17 cellular contexts compared by ENCODE assay signal in the genomic region with DNA sequence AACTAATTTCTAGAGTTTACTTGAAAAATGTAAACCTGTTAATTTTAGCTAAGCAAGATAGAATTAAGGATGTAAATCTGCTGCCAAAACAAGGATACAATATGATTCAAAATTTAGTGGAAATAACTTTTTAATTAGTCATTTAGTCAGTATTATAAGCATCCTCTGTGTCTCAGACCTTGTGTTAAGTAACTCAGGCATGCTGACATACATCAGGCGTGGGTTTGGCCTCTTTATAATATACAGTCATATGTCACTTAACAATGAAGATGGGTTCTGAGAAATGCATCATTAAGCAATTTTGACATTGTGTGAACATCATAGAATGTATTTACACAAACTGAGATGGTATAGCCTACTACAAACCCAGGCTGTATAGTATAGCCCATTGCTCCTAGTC.
DNase-seq lines count a peak whose midpoint lies in the region; ATAC-seq and TF ChIP-seq lines count a peak whose summit lies in the region.
"Had no signal": no experiment of that assay in that cellular context is flagged by ENCODE, and none has a peak within 500 bp of the region (broad histone marks: within the 10 kb centered on the region; RNA-seq: fewer than 3 reads in every experiment).

No MANE protein-coding gene starts in this region.

- DNase-seq in activated CD8-positive, alpha-beta T cell treated with anti-CD3 and anti-CD28 coated beads for 36 hours: peak; percentile 23
- DNase-seq in activated CD8-positive, alpha-beta T cell treated with anti-CD3 and anti-CD28 coated beads, Interleukin-2, amount 10 ng/mL, durations not matched to agents 7 days and 5 days: no peak
- DNase-seq in IMR-90 (peak; percentile 68), epithelial cell of esophagus (ENCODE audit: low read depth) (peak; percentile 89), smooth muscle cell (lab: John Stamatoyannopoulos, UW; ENCODE audit: unreplicated experiment) (no peak), superior temporal gyrus (ENCODE audit: extremely low spot score) (no peak)
- DNase-seq: ACHN; activated CD8-positive, alpha-beta memory T cell treated with anti-CD3 and anti-CD28 coated beads, Interleukin-2, amount 50 U/mL, for 4 hours; amniotic stem cell; left ventricle myocardium superior; MM.1S; NCI-H2107; right cardiac atrium; stimulated activated naive CD4-positive, alpha-beta T cell treated with Interleukin-2 at 50 U/mL for 16 hours had no signal

- H3K18ac ChIP-seq in IMR-90 (ENCODE audit: low read depth, low read length): no peak overlapping the region

- no peak for TF ChIP-seq RAD21 in IMR-90 (IDR thresholded peaks at IDR 0.05; ENCODE audit: low read length)

- peak; percentile 55 for ATAC-seq in activated CD8-positive, alpha-beta T cell treated with anti-CD3 and anti-CD28 coated beads for 36 hours
- no peak for ATAC-seq in activated CD8-positive, alpha-beta T cell treated with anti-CD3 and anti-CD28 coated beads, Interleukin-2, amount 10 ng/mL, durations not matched to agents 7 days and 5 days
- ATAC-seq in IMR-90 (ENCODE audit: low read depth) (peak; percentile 55), HG03378 (IDR thresholded peaks at IDR 0.05; ENCODE audit: unreplicated experiment) (no peak), GM18861 (IDR thresholded peaks at IDR 0.05; ENCODE audit: unreplicated experiment) (no peak)
- ATAC-seq: left ventricle myocardium superior, right cardiac atrium had no signal

- H2AK9ac ChIP-seq in IMR-90 (replicated peaks; ENCODE audit: low read depth, low read length, poor library complexity): no peak overlapping the region

- CTCF ChIA-PET in activated CD8-positive, alpha-beta T cell treated with anti-CD3 and anti-CD28 coated beads for 36 hours (lab: Charles Lee): interaction anchor here (1.3 kb wide), 1 partner anchor 40 kb away, joined by 3 read pairs; no protein-coding TSS in a partner anchor
- CTCF ChIA-PET in activated CD8-positive, alpha-beta T cell treated with anti-CD3 and anti-CD28 coated beads, Interleukin-2, amount 10 ng/mL, durations not matched to agents 7 days and 5 days (lab: Charles Lee): interaction anchor here (2.5 kb wide), 1 partner anchor 155 kb away, joined by 13 read pairs; no protein-coding TSS in a partner anchor
- CTCF ChIA-PET in IMR-90 (lab: Yijun Ruan, JAX): interaction anchor here (0.6 to 0.7 kb wide), 3 partner anchors 138 to 418 kb away, joined by 3 to 4 read pairs (median 4); no protein-coding TSS in a partner anchor

- peaks cover 0 to 4% of the 10 kb centered on the region in 2 experiments; a peak in 1 of 4 replicates for H3K79me1 ChIP-seq in IMR-90 (ENCODE audit: low read depth in 1 of 2, low read length in 2 of 2)

- no peak overlapping the region for H3K23ac ChIP-seq in IMR-90 (ENCODE audit: low read depth, low read length)

- H4K20me1 ChIP-seq in IMR-90 (ENCODE audit: insufficient read depth, low read length): no peaks in the 10 kb centered on the region
- H4K20me1 ChIP-seq in smooth muscle cell (ENCODE audit: low read depth): no peaks in the 10 kb centered on the region

- H3K4me2 ChIP-seq in IMR-90 (ENCODE audit: low read depth, low read length) (no peak overlapping the region), smooth muscle cell (peak overlapping the region; percentile 18)

- H3K9ac ChIP-seq in IMR-90 (ENCODE audit: low read depth, low read length): no peak overlapping the region
- no peak overlapping the region for H3K9ac ChIP-seq in smooth muscle cell (ENCODE audit: low read depth)

- H3K27ac Mint-ChIP-seq in activated CD8-positive, alpha-beta T cell treated with anti-CD3 and anti-CD28 coated beads for 36 hours: no peak overlapping the region
- H3K27ac Mint-ChIP-seq in activated CD8-positive, alpha-beta T cell treated with anti-CD3 and anti-CD28 coated beads, Interleukin-2, amount 10 ng/mL, durations not matched to agents 7 days and 5 days: no peak overlapping the region

- no peak overlapping the region for H2BK120ac ChIP-seq in IMR-90 (ENCODE audit: low read depth, low read length)

- no peaks in the 10 kb centered on the region for H3K79me2 ChIP-seq in smooth muscle cell (ENCODE audit: low read depth)

- H2AK5ac ChIP-seq in IMR-90 (ENCODE audit: low read depth, low read length): no peak overlapping the region

- no peaks in the 10 kb centered on the region for H3K27me3 Mint-ChIP-seq in activated CD8-positive, alpha-beta T cell treated with anti-CD3 and anti-CD28 coated beads for 36 hours
- H3K27me3 Mint-ChIP-seq in activated CD8-positive, alpha-beta T cell treated with anti-CD3 and anti-CD28 coated beads, Interleukin-2, amount 10 ng/mL, durations not matched to agents 7 days and 5 days (ENCODE audit: low read depth): no peaks in the 10 kb centered on the region

- dilution Hi-C loops in IMR-90 (cut with HindIII; ENCODE audit: low sequenced_read_pairs, unreplicated experiment): no loop called here

- no peak overlapping the region for H4K91ac ChIP-seq in IMR-90 (ENCODE audit: insufficient read depth, low read depth, low read length)

- no peaks in the 10 kb centered on the region for H3K9me3 Mint-ChIP-seq in activated CD8-positive, alpha-beta T cell treated with anti-CD3 and anti-CD28 coated beads for 36 hours
- no peaks in the 10 kb centered on the region for H3K9me3 Mint-ChIP-seq in activated CD8-positive, alpha-beta T cell treated with anti-CD3 and anti-CD28 coated beads, Interleukin-2, amount 10 ng/mL, durations not matched to agents 7 days and 5 days (ENCODE audit: insufficient read depth)

- H3K4me3 ChIP-seq in IMR-90 (ENCODE audit: insufficient read depth, low read depth, low read length): no peak overlapping the region
- no peak overlapping the region for H3K4me3 ChIP-seq in epithelial cell of esophagus (ENCODE audit: low read length)
- no peak overlapping the region for H3K4me3 ChIP-seq in smooth muscle cell
- H3K4me3 ChIP-seq: coronary artery had no signal

- peaks cover 10% of the 10 kb centered on the region for H3K9me1 ChIP-seq in IMR-90 (ENCODE audit: insufficient read depth, low read length)

- no peak overlapping the region for H2AFZ ChIP-seq in IMR-90 (replicated peaks; ENCODE audit: low read length, poor library complexity)
- H2AFZ ChIP-seq in smooth muscle cell (ENCODE audit: low read depth): no peak overlapping the region

- no peak overlapping the region for H3K4ac ChIP-seq in IMR-90 (ENCODE audit: low read depth, low read length)

- no TSS peak for BruUV-seq in IMR-90 (replicated peaks; lab: Mats Ljungman, UMichigan)

- H4K5ac ChIP-seq in IMR-90 (ENCODE audit: low read depth, low read length): no peak overlapping the region

- no peak overlapping the region for H3K56ac ChIP-seq in IMR-90 (ENCODE audit: extremely low read depth, insufficient read depth, low read length)

- peaks cover 22% of the 10 kb centered on the region for H3K4me1 ChIP-seq in IMR-90 (ENCODE audit: control insufficient read depth, insufficient read depth, low read length)
- H3K4me1 ChIP-seq in smooth muscle cell (ENCODE audit: low read depth): peaks cover 26% of the 10 kb centered on the region

- H3K36me3 Mint-ChIP-seq in activated CD8-positive, alpha-beta T cell treated with anti-CD3 and anti-CD28 coated beads for 36 hours (ENCODE audit: low read depth): no peaks in the 10 kb centered on the region
- peaks cover 1% of the 10 kb centered on the region for H3K36me3 Mint-ChIP-seq in activated CD8-positive, alpha-beta T cell treated with anti-CD3 and anti-CD28 coated beads, Interleukin-2, amount 10 ng/mL, durations not matched to agents 7 days and 5 days (ENCODE audit: low read depth)

- intact Hi-C loops in activated CD8-positive, alpha-beta T cell treated with anti-CD3 and anti-CD28 coated beads for 36 hours (cut with micrococcal nuclease): no loop called here
- intact Hi-C loops in IMR-90 (cut with micrococcal nuclease): loop anchor here (5.0 kb wide), 1 partner anchor 464 kb away; no protein-coding TSS in a partner anchor

- TF ChIP-seq POLR2A in IMR-90 (IDR thresholded peaks at IDR 0.05; ENCODE audit: low read depth, low read length): no peak

- H3F3A ChIP-seq in smooth muscle cell (ENCODE audit: low read depth): no peaks in the 10 kb centered on the region

- in situ Hi-C loops in IMR-90 (cut with MboI; ENCODE audit: low sequenced_read_pairs): no loop called here

- no peak overlapping the region for H2BK15ac ChIP-seq in IMR-90 (ENCODE audit: low read depth, low read length)

- peaks cover 48% of the 10 kb centered on the region for H3K4me1 Mint-ChIP-seq in activated CD8-positive, alpha-beta T cell treated with anti-CD3 and anti-CD28 coated beads for 36 hours (ENCODE audit: low read depth)
- peaks cover 34% of the 10 kb centered on the region for H3K4me1 Mint-ChIP-seq in activated CD8-positive, alpha-beta T cell treated with anti-CD3 and anti-CD28 coated beads, Interleukin-2, amount 10 ng/mL, durations not matched to agents 7 days and 5 days (ENCODE audit: low read depth)

- H2BK5ac ChIP-seq in IMR-90 (ENCODE audit: low read depth, low read length, poor library complexity, severe bottlenecking): peak overlapping the region; percentile 58

- no peak overlapping the region for H3K14ac ChIP-seq in IMR-90 (replicated peaks; ENCODE audit: low read depth, low read length)

- no peak overlapping the region for H3K4me3 Mint-ChIP-seq in activated CD8-positive, alpha-beta T cell treated with anti-CD3 and anti-CD28 coated beads for 36 hours
- H3K4me3 Mint-ChIP-seq in activated CD8-positive, alpha-beta T cell treated with anti-CD3 and anti-CD28 coated beads, Interleukin-2, amount 10 ng/mL, durations not matched to agents 7 days and 5 days: no peak overlapping the region

- POLR2A ChIA-PET in activated CD8-positive, alpha-beta T cell treated with anti-CD3 and anti-CD28 coated beads for 36 hours (lab: Charles Lee): no interaction called here
- POLR2A ChIA-PET in activated CD8-positive, alpha-beta T cell treated with anti-CD3 and anti-CD28 coated beads, Interleukin-2, amount 10 ng/mL, durations not matched to agents 7 days and 5 days (lab: Charles Lee): no interaction called here
- POLR2A ChIA-PET in IMR-90 (lab: Charles Lee; ENCODE audit: unreplicated experiment): interaction anchor here (1.0 kb wide), 1 partner anchor 384 kb away, joined by 19 read pairs; no protein-coding TSS in a partner anchor

- TF ChIP-seq CTCF in activated CD8-positive, alpha-beta T cell treated with anti-CD3 and anti-CD28 coated beads for 36 hours (IDR thresholded peaks at IDR 0.05): no peak
- TF ChIP-seq CTCF in IMR-90 (conservative IDR thresholded peaks at IDR 0.05; ENCODE audit: low read depth, low read length): no peak
- no peak for TF ChIP-seq CTCF in epithelial cell of esophagus (IDR thresholded peaks at IDR 0.05; ENCODE audit: insufficient read depth, low read depth, low read length, missing control alignments)
- TF ChIP-seq CTCF in smooth muscle cell (IDR thresholded peaks at IDR 0.05; ENCODE audit: borderline replicate concordance, insufficient read depth, poor library complexity, severe bottlenecking): no peak

- no peaks in the 10 kb centered on the region for H3K27me3 ChIP-seq in IMR-90 (ENCODE audit: control insufficient read depth, insufficient read depth, low read length)
- H3K27me3 ChIP-seq in smooth muscle cell (ENCODE audit: low read depth): no peaks in the 10 kb centered on the region

- no CpG with 5 or more reads among the region's 1 CpG for WGBS in IMR-90 (ENCODE audit: extremely low coverage in 2 of 2, insufficient read length in 1 of 2), 2 experiments
- WGBS in smooth muscle cell (ENCODE audit: low lambda C conversion rate): 37% methylated on average over 1 of the region's 1 CpG

- H3K36me3 ChIP-seq in IMR-90 (ENCODE audit: control insufficient read depth, insufficient read depth, low read length): no peaks in the 10 kb centered on the region
- no peaks in the 10 kb centered on the region for H3K36me3 ChIP-seq in smooth muscle cell (ENCODE audit: low read depth)

- peak overlapping the region; percentile 5; the same call in 1 of the 2 replicates for H2BK20ac ChIP-seq in IMR-90 (ENCODE audit: low read depth, low read length)

- H3K27ac ChIP-seq in IMR-90 (ENCODE audit: insufficient read depth, low read length): no peak overlapping the region
- H3K27ac ChIP-seq in smooth muscle cell (ENCODE audit: low read depth): peak overlapping the region; percentile 58
- H3K27ac ChIP-seq: coronary artery had no signal

- H3K9me3 ChIP-seq in IMR-90 (ENCODE audit: control insufficient read depth, insufficient read depth, low read length) (no peaks in the 10 kb centered on the region), smooth muscle cell (replicated peaks; ENCODE audit: low read depth) (no peaks in the 10 kb centered on the region)

- no peak overlapping the region for H4K8ac ChIP-seq in IMR-90 (ENCODE audit: low read depth in 2 of 2, low read length in 2 of 2)

Comparison
In these comparisons a context has a peak if more than half of its experiments do, and no peak if none do; other contexts are left out.
1. ATAC-seq: peak in activated CD8-positive, alpha-beta T cell treated with anti-CD3 and anti-CD28 coated beads for 36 hours (single experiment) and IMR-90 (single experiment); none in activated CD8-positive, alpha-beta T cell treated with anti-CD3 and anti-CD28 coated beads, Interleukin-2, amount 10 ng/mL, durations not matched to agents 7 days and 5 days (single experiment), HG03378 (single experiment) and GM18861 (single experiment).
2. DNase-seq: peak in activated CD8-positive, alpha-beta T cell treated with anti-CD3 and anti-CD28 coated beads for 36 hours (single experiment), IMR-90 (single experiment) and epithelial cell of esophagus (single experiment); none in activated CD8-positive, alpha-beta T cell treated with anti-CD3 and anti-CD28 coated beads, Interleukin-2, amount 10 ng/mL, durations not matched to agents 7 days and 5 days (single experiment), smooth muscle cell (single experiment) and superior temporal gyrus (single experiment).